ENCODE assay signal across 8 cellular contexts in the genomic region with DNA sequence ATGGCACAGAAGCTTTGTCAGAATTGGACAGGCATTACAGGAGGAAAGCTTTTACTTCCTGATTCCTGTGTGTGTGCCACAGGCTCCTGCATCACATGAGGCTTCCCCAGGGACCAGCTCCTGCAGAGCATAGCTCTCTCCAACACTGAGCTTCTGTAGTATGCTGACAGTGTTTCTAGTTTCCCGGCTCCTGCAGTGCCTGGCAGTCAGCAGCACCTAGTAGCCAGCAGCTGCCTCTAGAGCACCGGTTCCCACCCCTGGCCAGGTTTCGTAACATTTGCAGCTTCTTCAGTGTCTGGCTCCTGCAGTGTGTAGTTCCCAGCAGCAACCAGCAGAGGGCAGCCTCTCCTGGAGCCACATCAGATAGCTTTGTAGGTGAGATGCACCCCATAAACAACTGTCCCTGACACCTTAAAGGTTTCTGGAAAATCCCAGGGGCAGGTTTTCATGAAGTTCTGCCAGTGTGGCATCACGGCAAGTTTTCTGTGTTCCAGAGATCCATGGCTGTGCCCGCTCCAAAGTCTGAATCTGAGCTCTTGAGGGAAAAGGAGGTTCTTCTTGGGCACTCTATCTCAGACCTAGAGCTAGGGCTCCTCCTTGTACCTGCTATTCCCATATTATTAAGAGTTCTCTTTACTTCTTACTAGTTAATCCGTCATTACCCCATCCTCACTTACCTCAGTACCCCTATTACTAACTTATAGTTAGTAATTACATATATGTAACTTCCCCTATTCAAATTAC. TPM values are rescaled to one million over a fixed set of nuclear protein-coding genes. Genes with fewer than 3 reads are reported as not detected.
A peak's percentile ranks its signal among the peaks of the same experiment; 100 is the strongest.
DNase-seq lines count a peak whose midpoint lies in the region; ATAC-seq and TF ChIP-seq lines count a peak whose summit lies in the region.

No MANE protein-coding gene starts in this region.

- ATAC-seq in GM21381 (IDR thresholded peaks at IDR 0.05; ENCODE audit: unreplicated experiment), result peak; percentile 95

- no peaks in the 10 kb centered on the region for H3K27me3 ChIP-seq in mucosa of rectum (ENCODE audit: control insufficient read depth in 2 of 2, insufficient read depth in 2 of 2, low read length in 2 of 2)

- H3K4me3 ChIP-seq in epithelial cell of esophagus (ENCODE audit: low read length) (no peak overlapping the region), mucosa of rectum (ENCODE audit: low read length in 2 of 2) (peak overlapping the region; percentile 24 to 63)

- DNase-seq in D341Med (ENCODE audit: low spot score) (peak; percentile 78), HT-29 (ENCODE audit: low spot score) (peak; percentile 93), NOMO-1 (lab: John Stamatoyannopoulos, UW; ENCODE audit: unreplicated experiment in 2 of 2) (peak; percentile 92 to 98), epithelial cell of esophagus (ENCODE audit: low read depth) (peak; percentile 91)
- DNase-seq in activated CD8-positive, alpha-beta memory T cell treated with anti-CD3 and anti-CD28 coated beads, Interleukin-2, amount 50 U/mL, for 4 hours, result peak; percentile 84
- DNase-seq in stimulated activated CD8-positive, alpha-beta memory T cell treated with anti-CD3 and anti-CD28 coated beads, Interleukin-7, amount 100 ng/mL, for 1 hour (ENCODE audit: low read depth in 2 of 2), result peak; percentile 63 to 74

- peak; percentile 99 for TF ChIP-seq CTCF in epithelial cell of esophagus (IDR thresholded peaks at IDR 0.05; ENCODE audit: insufficient read depth, low read depth, low read length, missing control alignments)

- no peak overlapping the region for H3K27ac ChIP-seq in mucosa of rectum (ENCODE audit: low read depth in 2 of 2, low read length in 2 of 2)

- H3K4me1 ChIP-seq in mucosa of rectum (ENCODE audit: control insufficient read depth in 2 of 2, insufficient read depth in 2 of 2, low read length in 2 of 2), result peaks cover 4 to 8% of the 10 kb centered on the region in 2 donors

- H3K36me3 ChIP-seq in mucosa of rectum (ENCODE audit: control insufficient read depth in 2 of 2, insufficient read depth in 2 of 2, low read length in 2 of 2), result no peaks in the 10 kb centered on the region

- no peaks in the 10 kb centered on the region for H3K9me3 ChIP-seq in mucosa of rectum (ENCODE audit: control insufficient read depth in 2 of 2, low read length in 2 of 2)

- H3K9ac ChIP-seq in mucosa of rectum (ENCODE audit: low read depth in 1 of 2, low read length in 2 of 2), result peak overlapping the region; percentile 29 to 32

RNA-seq across cellular contexts. Expression of a gene that starts 5.7 kb away (rescaled TPM):
- 268 and 296 TPM in 2 replicates for total RNA-seq in HT-29 (2014; rRNA removed; shearing (Covaris generic))
